ENCODE assay signal across 8 cellular contexts in the genomic region with DNA sequence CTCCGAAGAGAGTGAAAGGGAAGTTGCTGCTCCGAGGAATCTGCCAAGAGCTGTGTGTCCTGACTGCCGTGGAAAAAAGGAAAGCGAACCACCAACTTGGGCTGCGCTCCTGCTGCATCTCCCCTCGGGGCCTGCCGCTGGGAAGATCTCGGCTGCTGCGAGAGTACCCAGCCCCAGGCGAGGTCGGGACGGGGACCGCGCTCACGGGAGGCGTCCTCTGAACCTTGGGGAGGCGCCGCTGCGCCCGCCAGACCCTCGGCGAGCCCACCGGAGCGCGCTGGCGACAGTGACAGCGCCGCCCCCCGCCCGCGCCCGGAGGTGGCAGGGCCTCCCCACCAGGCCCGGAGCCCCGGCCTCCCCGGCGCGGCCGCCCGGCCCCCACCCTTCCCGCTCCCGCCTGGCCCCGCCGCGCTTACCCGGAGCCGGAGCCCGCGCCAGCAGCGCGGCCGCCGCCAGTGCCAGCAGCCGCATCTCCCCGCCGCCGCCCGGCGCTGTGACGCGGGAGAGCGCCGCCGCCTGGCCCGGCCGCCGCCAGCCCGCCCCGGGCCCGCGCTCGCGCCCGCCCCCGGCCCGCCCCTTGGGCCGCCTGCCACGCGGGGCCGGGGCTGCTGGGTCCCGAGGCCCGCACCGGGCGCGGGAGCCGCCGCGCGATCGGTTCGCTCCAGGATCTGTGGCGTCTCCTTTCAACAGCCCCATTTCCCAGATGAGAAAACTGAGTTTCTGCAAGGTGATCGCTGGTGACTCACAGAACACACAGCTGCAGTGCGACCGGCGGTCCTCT. TPM values are rescaled to one million over a fixed set of nuclear protein-coding genes. Genes with fewer than 3 reads are reported as not detected.
DNase-seq lines count a peak whose midpoint lies in the region; ATAC-seq and TF ChIP-seq lines count a peak whose summit lies in the region.

A gene with protein sequence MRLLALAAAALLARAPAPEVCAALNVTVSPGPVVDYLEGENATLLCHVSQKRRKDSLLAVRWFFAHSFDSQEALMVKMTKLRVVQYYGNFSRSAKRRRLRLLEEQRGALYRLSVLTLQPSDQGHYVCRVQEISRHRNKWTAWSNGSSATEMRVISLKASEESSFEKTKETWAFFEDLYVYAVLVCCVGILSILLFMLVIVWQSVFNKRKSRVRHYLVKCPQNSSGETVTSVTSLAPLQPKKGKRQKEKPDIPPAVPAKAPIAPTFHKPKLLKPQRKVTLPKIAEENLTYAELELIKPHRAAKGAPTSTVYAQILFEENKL (minus strand): TSS at position 508 of the 781 bp plus-strand sequence. CDS start 37 bp downstream, at position 471.

- 1% methylated on average over 66 to 95 of the region's 95 CpGs for WGBS in aorta, 2 donors

- H3K36me3 Mint-ChIP-seq in T-helper 2 cell treated with Interferon-gamma antibody and Interleukin-4, amounts not matched to agents 5 μg/mL and 100 μg/mL, for 36 hours (ENCODE audit: low read depth), result no peaks in the 10 kb centered on the region

- H3K36me3 ChIP-seq in aorta (ENCODE audit: control insufficient read depth in 1 of 2, insufficient read depth in 2 of 2, low read length in 1 of 2), result no peaks in the 10 kb centered on the region

- H3K27me3 Mint-ChIP-seq in T-helper 2 cell treated with Interferon-gamma antibody and Interleukin-4, amounts not matched to agents 5 μg/mL and 100 μg/mL, for 36 hours (ENCODE audit: low read depth), result peaks cover 30% of the 10 kb centered on the region

- H3K4me1 Mint-ChIP-seq in T-helper 2 cell treated with Interferon-gamma antibody and Interleukin-4, amounts not matched to agents 5 μg/mL and 100 μg/mL, for 36 hours (ENCODE audit: low read depth), result peaks cover 8% of the 10 kb centered on the region

- H3K4me1 ChIP-seq in aorta (ENCODE audit: control insufficient read depth in 1 of 2, insufficient read depth in 2 of 2, low read length in 2 of 2), result peaks cover 0 to 4% of the 10 kb centered on the region in 2 donors

- peak within 1 kb of the TSS; percentile 48 for H3K4me3 ChIP-seq in fibroblast of mammary gland (ENCODE audit: control insufficient read depth, low read depth, low read length)
- peak within 1 kb of the TSS; percentile 37 to 90 for H3K4me3 ChIP-seq in aorta (ENCODE audit: low read length in 2 of 2)

- H3K27ac ChIP-seq in aorta (ENCODE audit: low read depth in 1 of 2, low read length in 2 of 2), result peak within 1 kb of the TSS; percentile 46 to 77

- H3K27ac Mint-ChIP-seq in T-helper 2 cell treated with Interferon-gamma antibody and Interleukin-4, amounts not matched to agents 5 μg/mL and 100 μg/mL, for 36 hours, result no peak within 1 kb of the TSS

- DNase-seq in T-helper 2 cell treated with Interferon-gamma antibody and Interleukin-4, amounts not matched to agents 5 μg/mL and 100 μg/mL, for 36 hours (ENCODE audit: low spot score), result peak; percentile 25
- peak; percentile 43 for DNase-seq in fibroblast of mammary gland (ENCODE audit: low read depth)
- DNase-seq in myocyte (ENCODE audit: low read depth), result peak; percentile 58
- peak; percentile 65 to 86 for DNase-seq in aorta
- no peak for DNase-seq in GM19240 (ENCODE audit: insufficient read length, low spot score)

- no peak for TF ChIP-seq CTCF in fibroblast of mammary gland (conservative IDR thresholded peaks at IDR 0.05; ENCODE audit: control insufficient read depth, insufficient read depth, low read depth, low read length)

- H3K9me3 ChIP-seq in aorta (ENCODE audit: control insufficient read depth, low read length), result no peaks in the 10 kb centered on the region

- H3K9me3 Mint-ChIP-seq in T-helper 2 cell treated with Interferon-gamma antibody and Interleukin-4, amounts not matched to agents 5 μg/mL and 100 μg/mL, for 36 hours, result no peaks in the 10 kb centered on the region

- no peaks in the 10 kb centered on the region for H3K27me3 ChIP-seq in aorta (ENCODE audit: control insufficient read depth in 1 of 2, insufficient read depth in 2 of 2, low read length in 1 of 2)

- ATAC-seq in GM19025 (IDR thresholded peaks at IDR 0.05; ENCODE audit: low read depth, unreplicated experiment), result peak; percentile 46
- peak; percentile 55 for ATAC-seq in aorta (ENCODE audit: low FRiP score)
- no peak for ATAC-seq in HG03139 (IDR thresholded peaks at IDR 0.05; ENCODE audit: unreplicated experiment)
- ATAC-seq in HG03439 (IDR thresholded peaks at IDR 0.05; ENCODE audit: unreplicated experiment), result no peak

- peak within 1 kb of the TSS; percentile 66 for H3K4me3 Mint-ChIP-seq in T-helper 2 cell treated with Interferon-gamma antibody and Interleukin-4, amounts not matched to agents 5 μg/mL and 100 μg/mL, for 36 hours

- intact Hi-C loops in aorta (cut with DNase I), result loop anchor here in 1 of 2 donors (10.0 kb wide), 1 partner anchor 90 kb away; no protein-coding TSS in a partner anchor

RNA-seq across cellular contexts. Expression of the gene that starts here (rescaled TPM):
- 21.5 and 25.2 TPM in 2 replicates for total RNA-seq in myocyte
- polyA plus RNA-seq in myocyte (2012), result 13.8 TPM
- 10 to 100 TPM; 24.6 to 34.2 TPM for total RNA-seq in aorta
- 10 to 100 TPM in 1 of 2 donors, 1 to 10 TPM in 1; 8.0 to 11.4 TPM for polyA plus RNA-seq in aorta

Comparison
In these comparisons a context has a peak if more than half of its experiments do, and no peak if none do; other contexts are left out.
1. ATAC-seq: peak in GM19025 (single experiment) and aorta (single experiment); none in HG03139 (single experiment) and HG03439 (single experiment).